30 cellular contexts compared by ENCODE assay signal in the genomic region with DNA sequence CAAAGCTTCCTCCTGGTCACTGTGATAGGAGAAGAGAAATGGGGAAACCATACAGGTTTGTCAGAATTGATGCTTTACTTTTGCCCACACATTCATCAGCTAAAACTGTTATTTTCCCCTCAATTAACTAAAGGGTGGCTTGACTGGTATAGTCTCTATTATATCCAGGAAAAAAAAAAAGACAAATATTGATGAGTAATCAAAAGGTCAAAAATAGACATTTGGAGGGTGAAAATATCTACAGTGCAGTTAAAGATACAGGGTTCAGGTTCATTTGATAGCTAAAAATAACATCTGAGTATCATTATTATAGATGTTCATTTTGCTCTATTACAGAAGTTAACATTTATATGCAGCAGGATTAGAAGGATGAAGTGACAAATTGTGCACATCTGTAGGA.
DNase-seq lines count a peak whose midpoint lies in the region; ATAC-seq, FAIRE-seq and TF ChIP-seq lines count a peak whose summit lies in the region.
"Had no signal": no experiment of that assay in that cellular context is flagged by ENCODE, and none has a peak within 500 bp of the region (broad histone marks: within the 10 kb centered on the region; RNA-seq: fewer than 3 reads in every experiment).

No MANE protein-coding gene starts in this region.

- no peak for TF ChIP-seq POLR2A in HepG2 (IDR thresholded peaks at IDR 0.05; ENCODE audit: insufficient read depth in 1 of 2, low read depth in 2 of 2, low read length in 2 of 2)
- TF ChIP-seq POLR2A in right lobe of liver (IDR thresholded peaks at IDR 0.05): no peak
- TF ChIP-seq POLR2A in A549 (IDR thresholded peaks at IDR 0.05; ENCODE audit: low read length): no peak

- FAIRE-seq in HepG2 (lab: Jason Lieb, UNC) (no peak), A549 (lab: Jason Lieb, UNC) (no peak)
- FAIRE-seq: A204.1, D721Med had no signal

- H2AFZ ChIP-seq in HepG2 (ENCODE audit: low read length): no peak overlapping the region

- no peak for ATAC-seq in HepG2
- ATAC-seq in right lobe of liver: no peak
- ATAC-seq in A549: no peak
- ATAC-seq: CD8-positive, alpha-beta T cell had no signal

- H3K36me3 ChIP-seq in HepG2 (replicated peaks in 1 of 2; ENCODE audit: control insufficient read depth in 1 of 2, insufficient read depth in 2 of 2, low read length in 2 of 2): no peaks in the 10 kb centered on the region
- H3K36me3 ChIP-seq in right lobe of liver: no peaks in the 10 kb centered on the region
- H3K36me3 ChIP-seq: BE2C; BLaER1; BLaER1 treated with 17β-estradiol and CSF1 and Interleukin-3, amounts not matched to agents 10 nM and 100 nM had no signal

- H3K27me3 ChIP-seq in HepG2 (ENCODE audit: control insufficient read depth in 1 of 2, insufficient read depth in 2 of 2, low read length in 2 of 2) (no peaks in the 10 kb centered on the region), right lobe of liver (no peaks in the 10 kb centered on the region)
- H3K27me3 ChIP-seq: BE2C; BLaER1; BLaER1 treated with 17β-estradiol and CSF1 and Interleukin-3, amounts not matched to agents 10 nM and 100 nM had no signal

- CTCF ChIA-PET in HepG2 (lab: Yijun Ruan, JAX; ENCODE audit: low intra/inter-chr PET ratio, low total read pairs): no interaction called here
- CTCF ChIA-PET in A549 (lab: Yijun Ruan, JAX): no interaction called here

- POLR2A ChIA-PET in HepG2 (lab: Yijun Ruan, JAX) (no interaction called here), A549 (lab: Yijun Ruan, JAX) (no interaction called here)

- H3K4me3 ChIP-seq in HepG2 (replicated peaks in 1 of 3; ENCODE audit: insufficient read depth in 1 of 3, low read depth in 2 of 3, low read length in 3 of 3) (no peak overlapping the region), right lobe of liver (no peak overlapping the region), A549 (no peak overlapping the region)
- H3K4me3 ChIP-seq: BLaER1; BLaER1 treated with 17β-estradiol and CSF1 and Interleukin-3, amounts not matched to agents 10 nM and 100 nM had no signal

- H4K20me1 ChIP-seq in HepG2 (ENCODE audit: insufficient read depth, low read length): no peaks in the 10 kb centered on the region
- H4K20me1 ChIP-seq: BLaER1; BLaER1 treated with 17β-estradiol and CSF1 and Interleukin-3, amounts not matched to agents 10 nM and 100 nM had no signal

- H3K27ac ChIP-seq in HepG2 (ENCODE audit: extremely low read length, insufficient read depth, low read length) (no peak overlapping the region), right lobe of liver (no peak overlapping the region), A549 (no peak overlapping the region)
- H3K27ac ChIP-seq: 22Rv1; BLaER1; BLaER1 treated with 17β-estradiol and CSF1 and Interleukin-3, amounts not matched to agents 10 nM and 100 nM; C4-2B had no signal

- H3K4me1 ChIP-seq in HepG2 (ENCODE audit: insufficient read depth, low read length) (no peaks in the 10 kb centered on the region), right lobe of liver (no peaks in the 10 kb centered on the region), A549 (no peaks in the 10 kb centered on the region)
- H3K4me1 ChIP-seq: BE2C, BLaER1, Caco-2 had no signal

- no peak overlapping the region for H3K9ac ChIP-seq in HepG2 (ENCODE audit: insufficient read depth, low read depth, low read length)
- H3K9ac ChIP-seq: BLaER1; BLaER1 treated with 17β-estradiol and CSF1 and Interleukin-3, amounts not matched to agents 10 nM and 100 nM had no signal

- H3K79me2 ChIP-seq in HepG2 (ENCODE audit: insufficient read depth, low read length): no peaks in the 10 kb centered on the region

- TF ChIP-seq RAD21 in HepG2 (CRISPR knock-in tag; IDR thresholded peaks at IDR 0.05) (no peak), A549 (conservative IDR thresholded peaks at IDR 0.05 in 1 of 2, IDR thresholded peaks at IDR 0.05 in 1 of 2) (no peak)

- BruUV-seq in HepG2 (replicated peaks; lab: Mats Ljungman, UMichigan): no TSS peak

- DNase-seq in HepG2 (ENCODE audit: low spot score): no peak
- no peak for DNase-seq in right lobe of liver
- DNase-seq in A549 (ENCODE audit: low read depth in 1 of 2, low spot score in 1 of 2): no peak
- DNase-seq in activated T-cell treated with anti-CD3 and anti-CD28 coated beads, Interleukin-2, amount 50 U/mL, for 1 hour: no peak
- DNase-seq: 8988T; ACHN; AML-193; BE2C; C1 segment of cervical spinal cord; Caco-2; Calu3; CD4-positive, alpha-beta memory T cell; CD4-positive, alpha-beta T cell; CD4-positive, CD25-positive, alpha-beta regulatory T cell; CD8-positive, alpha-beta memory T cell; CD8-positive, alpha-beta T cell; COR-L47; DMS 273 treated with DMSO at 0.1 percent for 48 hours; DMS153; DMS53; DMS79; DMS79 treated with DMSO at 0.1 percent for 48 hours; DND-41; EL had no signal

- intact Hi-C loops in HepG2 (cut with micrococcal nuclease; ENCODE audit: unreplicated experiment): no loop called here
- intact Hi-C loops in right lobe of liver (cut with DNase I): no loop called here

- no peak overlapping the region for H3K4me2 ChIP-seq in HepG2 (ENCODE audit: low read depth, low read length)
- H3K4me2 ChIP-seq in A549: no peak overlapping the region
- H3K4me2 ChIP-seq: BLaER1; BLaER1 treated with 17β-estradiol and CSF1 and Interleukin-3, amounts not matched to agents 10 nM and 100 nM had no signal

- TF ChIP-seq EP300 in HepG2 (IDR thresholded peaks at IDR 0.05; ENCODE audit: low read depth in 2 of 2, low read length in 2 of 2) (no peak), HepG2 (CRISPR knock-in tag; IDR thresholded peaks at IDR 0.05; ENCODE audit: borderline replicate concordance) (no peak), A549 (IDR thresholded peaks at IDR 0.05) (no peak)

- H3K9me3 ChIP-seq in HepG2 (ENCODE audit: low read length) (peaks cover 91% of the 10 kb centered on the region), right lobe of liver (no peaks in the 10 kb centered on the region), A549 (no peaks in the 10 kb centered on the region)
- H3K9me3 ChIP-seq: BE2C, Caco-2 had no signal

- no peak for TF ChIP-seq CTCF in HepG2 (CRISPR knock-in tag; IDR thresholded peaks at IDR 0.05)
- no peak for TF ChIP-seq CTCF in right lobe of liver (IDR thresholded peaks at IDR 0.05)
- TF ChIP-seq CTCF in A549 (IDR thresholded peaks at IDR 0.05): no peak

- in situ Hi-C loops in HepG2 (cut with HindIII; ENCODE audit: extremely low pct_ligation_motif_present, low pct_unique_long_range_greater_than_20kb): no loop called here

TF ChIP-seq in HepG2, 621 proteins besides CTCF, POLR2A, EP300 and RAD21 (continues in another document):
- TF ChIP-seq MAFF (IDR thresholded peaks at IDR 0.05; ENCODE audit: low read depth, low read length) (peak; percentile 75), MAFK (conservative IDR thresholded peaks at IDR 0.05 in 1 of 2, IDR thresholded peaks at IDR 0.05 in 1 of 2; ENCODE audit: low read length in 2 of 2) (peak; percentile 51 to 80; a peak in 3 of 4 replicates), NR2F2 (IDR thresholded peaks at IDR 0.05; ENCODE audit: borderline replicate concordance, low read depth) (no peak)
- TF ChIP-seq, protein P1, sequence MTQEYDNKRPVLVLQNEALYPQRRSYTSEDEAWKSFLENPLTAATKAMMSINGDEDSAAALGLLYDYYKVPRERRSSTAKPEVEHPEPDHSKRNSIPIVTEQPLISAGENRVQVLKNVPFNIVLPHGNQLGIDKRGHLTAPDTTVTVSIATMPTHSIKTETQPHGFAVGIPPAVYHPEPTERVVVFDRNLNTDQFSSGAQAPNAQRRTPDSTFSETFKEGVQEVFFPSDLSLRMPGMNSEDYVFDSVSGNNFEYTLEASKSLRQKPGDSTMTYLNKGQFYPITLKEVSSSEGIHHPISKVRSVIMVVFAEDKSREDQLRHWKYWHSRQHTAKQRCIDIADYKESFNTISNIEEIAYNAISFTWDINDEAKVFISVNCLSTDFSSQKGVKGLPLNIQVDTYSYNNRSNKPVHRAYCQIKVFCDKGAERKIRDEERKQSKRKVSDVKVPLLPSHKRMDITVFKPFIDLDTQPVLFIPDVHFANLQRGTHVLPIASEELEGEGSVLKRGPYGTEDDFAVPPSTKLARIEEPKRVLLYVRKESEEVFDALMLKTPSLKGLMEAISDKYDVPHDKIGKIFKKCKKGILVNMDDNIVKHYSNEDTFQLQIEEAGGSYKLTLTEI (CRISPR knock-in tag; conservative IDR thresholded peaks at IDR 0.05): no peak

TF ChIP-seq in A549, 52 proteins besides CTCF, POLR2A, EP300 and RAD21:
- peak; percentile 47 for TF ChIP-seq MAFK (IDR thresholded peaks at IDR 0.05; ENCODE audit: partially characterized antibody)
- no peak for TF ChIP-seq CBX2 (IDR thresholded peaks at IDR 0.05; ENCODE audit: borderline replicate concordance, low read depth)
- no peak for TF ChIP-seq SMC3 (IDR thresholded peaks at IDR 0.05)
- TF ChIP-seq EHF (CRISPR knock-in tag; IDR thresholded peaks at IDR 0.05): no peak
